9 cellular contexts compared by ENCODE assay signal in the genomic region with DNA sequence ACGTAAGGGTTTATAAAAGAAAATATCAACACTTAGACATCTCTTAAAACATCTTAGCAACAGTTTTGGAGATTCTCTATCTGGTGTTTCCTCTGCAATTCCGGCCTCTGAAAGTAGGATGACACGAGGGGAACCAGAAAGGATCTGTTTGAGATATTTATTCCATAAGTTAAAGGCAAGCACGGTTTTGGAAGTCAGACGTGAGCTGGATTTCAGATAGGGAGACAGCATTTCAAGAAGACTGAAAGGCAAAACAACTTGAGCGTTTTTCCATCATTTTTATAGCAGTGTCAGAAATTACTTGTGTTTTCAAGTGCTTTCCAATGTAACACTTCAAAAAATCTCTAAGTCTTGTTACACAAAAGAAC. TPM values are rescaled to one million over a fixed set of nuclear protein-coding genes. Genes with fewer than 3 reads are reported as not detected.
A peak's percentile ranks its signal among the peaks of the same experiment; 100 is the strongest.
DNase-seq lines count a peak whose midpoint lies in the region; ATAC-seq and TF ChIP-seq lines count a peak whose summit lies in the region.
"Had no signal": no experiment of that assay in that cellular context is flagged by ENCODE, and none has a peak within 500 bp of the region (broad histone marks: within the 10 kb centered on the region; RNA-seq: fewer than 3 reads in every experiment).

No MANE protein-coding gene starts in this region.

- H3K9ac ChIP-seq in adipocyte (ENCODE audit: low read length), result peak overlapping the region; percentile 10

- intact Hi-C loops in left lung (cut with DNase I), result no loop called here

- H3K27me3 ChIP-seq in ACC112 (ENCODE audit: insufficient read depth, low read length) (no peaks in the 10 kb centered on the region), adipocyte (replicated peaks; ENCODE audit: control insufficient read depth, insufficient read depth, low read length) (no peaks in the 10 kb centered on the region), left lung (peaks cover 0 to 6% of the 10 kb centered on the region in 2 donors)

- H3K4me1 ChIP-seq in ACC112 (ENCODE audit: control insufficient read depth, insufficient read depth, low read length, unreplicated experiment) (peaks cover 17% of the 10 kb centered on the region), adipocyte (ENCODE audit: control insufficient read depth, insufficient read depth, low read length) (peaks cover 24% of the 10 kb centered on the region), left lung (peaks cover 0 to 32% of the 10 kb centered on the region in 2 donors), urinary bladder (ENCODE audit: insufficient read depth) (peaks cover 1% of the 10 kb centered on the region)

- peak overlapping the region; percentile 60 for H3K27ac ChIP-seq in ACC112 (ENCODE audit: low read depth, low read length)
- peak overlapping the region; percentile 19 to 45 for H3K27ac ChIP-seq in left lung
- H3K27ac ChIP-seq in urinary bladder (ENCODE audit: low read depth), result peak overlapping the region; percentile 64

- no peaks in the 10 kb centered on the region for H3K79me2 ChIP-seq in ACC112 (ENCODE audit: control insufficient read depth, insufficient read depth, low read length, unreplicated experiment)

- DNase-seq in HCEC 1CT (peak; percentile 29), adipocyte (ENCODE audit: low read depth) (peak; percentile 58), left lung (no peak), amniotic stem cell (lab: John Stamatoyannopoulos, UW) (no peak)

- 2% methylated on average over 6 of the region's 6 CpGs for WGBS in urinary bladder

- no peaks in the 10 kb centered on the region for H3K9me3 ChIP-seq in adipocyte (ENCODE audit: control insufficient read depth, low read length)
- H3K9me3 ChIP-seq in left lung, result no peaks in the 10 kb centered on the region

- peak overlapping the region; percentile 92 for H2AFZ ChIP-seq in ACC112 (ENCODE audit: low read length, unreplicated experiment)

- no peaks in the 10 kb centered on the region for H3K36me3 ChIP-seq in ACC112 (ENCODE audit: insufficient read depth, low read length)
- H3K36me3 ChIP-seq in adipocyte (ENCODE audit: control insufficient read depth, insufficient read depth, low read length, severe bottlenecking), result no peaks in the 10 kb centered on the region
- no peaks in the 10 kb centered on the region for H3K36me3 ChIP-seq in left lung
- H3K36me3 ChIP-seq in urinary bladder (ENCODE audit: insufficient read depth), result no peaks in the 10 kb centered on the region

- TF ChIP-seq CTCF in left lung (IDR thresholded peaks at IDR 0.05), result no peak

- H3K4me3 ChIP-seq in ACC112 (ENCODE audit: low read depth, low read length), result peak overlapping the region; percentile 77
- peak overlapping the region; percentile 90 for H3K4me3 ChIP-seq in adipocyte (ENCODE audit: low read length)
- H3K4me3 ChIP-seq in left lung, result peak overlapping the region; percentile 1 to 24
- H3K4me3 ChIP-seq in urinary bladder (ENCODE audit: low read depth, low read length), result peak overlapping the region; percentile 29
- H3K4me3 ChIP-seq: lung had no signal

- ATAC-seq in left lung, result peak; percentile 4
- ATAC-seq in GM21737 (IDR thresholded peaks at IDR 0.05; ENCODE audit: unreplicated experiment), result no peak
- no peak for ATAC-seq in HG03521 (IDR thresholded peaks at IDR 0.05; ENCODE audit: unreplicated experiment)

RNA-seq across cellular contexts. Expression of a gene that starts 52.9 kb away (rescaled TPM):
- total RNA-seq in left lung (10 to 100 TPM; 72.7 to 96.4 TPM), urinary bladder (13.6 TPM)
- polyA plus RNA-seq in urinary bladder, result 23.9 TPM

Comparison
In these comparisons a context has a peak if more than half of its experiments do, and no peak if none do; other contexts are left out.
1. H3K4me3 ChIP-seq: peak in every context shown above with its lines; median percentile 90 in adipocyte; 77 in ACC112; 29 in urinary bladder; 12 in left lung.
2. DNase-seq: peak in HCEC 1CT (single experiment) and adipocyte (single experiment); none in left lung (0 of 2) and amniotic stem cell (single experiment).
3. Peak in every context shown above with its lines, with median percentiles within 50 percentile points of each other: H3K27ac ChIP-seq.